ENCODE assay signal across 11 cellular contexts in the genomic region with DNA sequence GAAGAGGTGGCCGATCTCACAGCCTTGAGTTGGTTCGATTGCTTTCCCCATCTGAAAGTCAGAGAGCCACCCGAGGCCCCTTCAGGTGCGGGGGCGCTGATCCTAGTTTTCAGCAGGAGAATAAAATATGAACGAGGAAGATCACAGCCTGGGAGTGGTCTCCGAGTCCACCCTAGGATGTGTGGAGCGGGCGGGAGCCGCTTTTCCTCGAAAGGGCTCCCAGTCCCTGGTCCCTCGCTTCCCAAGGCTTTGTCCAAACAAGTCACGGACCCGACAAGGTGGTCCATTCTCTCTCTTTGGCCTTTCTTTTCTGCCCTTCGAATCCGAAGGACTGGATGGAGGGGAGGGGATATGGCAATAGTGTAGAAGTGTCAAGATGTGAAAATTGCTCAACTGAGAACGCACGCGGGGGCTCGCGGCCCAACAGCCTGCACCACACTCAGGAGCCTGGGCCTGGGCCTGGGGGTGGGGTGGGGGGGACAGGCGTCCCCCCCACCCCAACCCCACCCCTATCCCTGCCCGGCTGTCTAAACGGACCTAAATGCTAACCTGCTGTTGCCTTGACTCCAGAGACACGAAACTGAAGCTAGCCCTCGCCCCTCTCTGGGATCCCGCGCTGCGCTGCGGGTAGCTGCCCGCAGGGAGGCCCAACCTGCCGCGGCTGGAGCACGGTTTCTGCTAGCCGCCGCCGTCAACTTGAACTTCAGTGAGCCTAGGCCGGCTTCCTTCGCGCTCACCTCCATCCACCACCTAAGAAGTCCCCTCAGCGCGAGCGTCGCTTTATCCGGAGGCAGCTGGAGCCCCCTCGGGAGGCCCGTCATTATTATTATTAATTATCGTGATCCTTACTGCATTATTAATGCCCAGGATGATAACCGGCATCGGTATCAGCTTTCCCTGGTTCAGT. TPM values are rescaled to one million over a fixed set of nuclear protein-coding genes. Genes with fewer than 3 reads are reported as not detected.
DNase-seq lines count a peak whose midpoint lies in the region; ATAC-seq and TF ChIP-seq lines count a peak whose summit lies in the region.
"Had no signal": no experiment of that assay in that cellular context is flagged by ENCODE, and none has a peak within 500 bp of the region (broad histone marks: within the 10 kb centered on the region; RNA-seq: fewer than 3 reads in every experiment).

No MANE protein-coding gene starts in this region.

- H3K27ac ChIP-seq in dorsolateral prefrontal cortex = peak overlapping the region in 58 of 59 donors; percentile 4 to 99 (median 82)
- H3K27ac ChIP-seq: esophagus squamous epithelium had no signal

- intact Hi-C loops in dorsolateral prefrontal cortex (cut with DNase I) = no loop called here

- POLR2A ChIA-PET in naive thymus-derived CD8-positive, alpha-beta T cell (lab: Charles Lee) = interaction anchor here (1.3 kb wide), 1 partner anchor 9 kb away, joined by 4 read pairs; no protein-coding TSS in a partner anchor

- DNase-seq in COR-L47 (lab: John Stamatoyannopoulos, UW) (peak; percentile 76), NCI-H146 (lab: John Stamatoyannopoulos, UW) (peak; percentile 84), dorsolateral prefrontal cortex (peak in 1 of 10 donors; percentile 29), AML-193 (lab: John Stamatoyannopoulos, UW) (no peak)
- peak in 2 of 10 donors; percentile 1 to 6 for DNase-seq in naive thymus-derived CD8-positive, alpha-beta T cell
- no peak for DNase-seq in activated CD4-positive, CD25-positive, alpha-beta regulatory T cell treated with anti-CD3 and anti-CD28 coated beads, Interleukin-2, amount 50 U/mL, for 72 hours
- DNase-seq: activated CD4-positive, alpha-beta T cell treated with anti-CD3 and anti-CD28 coated beads for 4 hours; esophagus squamous epithelium; IMR-90; NCI-H1694 treated with DMSO at 0.1 percent for 48 hours had no signal

- peak overlapping the region in 48 of 59 donors; percentile 2 to 77 (median 33) for H3K4me3 ChIP-seq in dorsolateral prefrontal cortex

- H3K4me3 Mint-ChIP-seq in naive thymus-derived CD8-positive, alpha-beta T cell = peak overlapping the region in 8 of 10 donors; percentile 22 to 78 (median 50)

- H3K27me3 ChIP-seq in dorsolateral prefrontal cortex = peaks cover 5 to 99% (median 89%) of the 10 kb centered on the region in 45 donors

- H3K4me1 Mint-ChIP-seq in naive thymus-derived CD8-positive, alpha-beta T cell = peaks cover 7 to 41% (median 29%) of the 10 kb centered on the region in 4 donors

- TF ChIP-seq CTCF in dorsolateral prefrontal cortex (IDR thresholded peaks at IDR 0.05 in 54 of 56, conservative IDR thresholded peaks at IDR 0.05 in 2 of 56; ENCODE audit: low read depth in 1 of 56, partially characterized antibody in 56 of 56) = no peak

- ATAC-seq in naive thymus-derived CD8-positive, alpha-beta T cell = no peak
- ATAC-seq in HG03520 (IDR thresholded peaks at IDR 0.05; ENCODE audit: unreplicated experiment) = no peak

- peaks cover 44 to 94% (median 70%) of the 10 kb centered on the region in 5 donors for H3K27me3 Mint-ChIP-seq in naive thymus-derived CD8-positive, alpha-beta T cell

- peak overlapping the region in 3 of 10 donors; percentile 56 to 61 (median 59) for H3K27ac Mint-ChIP-seq in naive thymus-derived CD8-positive, alpha-beta T cell

- peaks cover 10 to 29% (median 13%) of the 10 kb centered on the region in 3 donors for H3K36me3 Mint-ChIP-seq in naive thymus-derived CD8-positive, alpha-beta T cell

- peaks cover 0 to 51% (median 14%) of the 10 kb centered on the region in 9 donors for H3K9me3 Mint-ChIP-seq in naive thymus-derived CD8-positive, alpha-beta T cell

RNA-seq across cellular contexts. Expression of gene ZIC2, which starts 7.1 kb away (rescaled TPM):
- total RNA-seq in dorsolateral prefrontal cortex = 10 to 100 TPM in 117 of 120 experiments, 1 to 10 TPM in 3; 6.5 to 90.1 (median 24.5) TPM
- not detected for total RNA-seq in naive thymus-derived CD8-positive, alpha-beta T cell
- not detected for polyA plus RNA-seq in naive thymus-derived CD8-positive, alpha-beta T cell
- total RNA-seq: IMR-90 had no signal
- polyA plus RNA-seq: IMR-90 had no signal

RNA-seq across cellular contexts. Expression of gene ZIC5, which starts 17.2 kb away (rescaled TPM):
- 10 to 100 TPM in 1 of 120 experiments, 1 to 10 TPM in 118, under 1 TPM in 1; 0.91 to 10.4 (median 3.1) TPM for total RNA-seq in dorsolateral prefrontal cortex
- total RNA-seq in naive thymus-derived CD8-positive, alpha-beta T cell = not detected
- polyA plus RNA-seq in naive thymus-derived CD8-positive, alpha-beta T cell = not detected
- total RNA-seq: esophagus squamous epithelium, IMR-90 had no signal
- polyA plus RNA-seq: IMR-90 had no signal

Comparison
In these comparisons a context has a peak if more than half of its experiments do, and no peak if none do; other contexts are left out.
1. DNase-seq: peak in COR-L47 (single experiment) and NCI-H146 (single experiment); none in AML-193 (0 of 2) and activated CD4-positive, CD25-positive, alpha-beta regulatory T cell treated with anti-CD3 and anti-CD28 coated beads, Interleukin-2, amount 50 U/mL, for 72 hours (single experiment).
2. RNA of gene ZIC2, which starts 7.1 kb away (total RNA-seq): 6.5 to 90.1 TPM in dorsolateral prefrontal cortex; not detected in naive thymus-derived CD8-positive, alpha-beta T cell; every median in the first group is over 4 times any median in the second.